ENCODE assay signal across 13 cellular contexts in the genomic region with DNA sequence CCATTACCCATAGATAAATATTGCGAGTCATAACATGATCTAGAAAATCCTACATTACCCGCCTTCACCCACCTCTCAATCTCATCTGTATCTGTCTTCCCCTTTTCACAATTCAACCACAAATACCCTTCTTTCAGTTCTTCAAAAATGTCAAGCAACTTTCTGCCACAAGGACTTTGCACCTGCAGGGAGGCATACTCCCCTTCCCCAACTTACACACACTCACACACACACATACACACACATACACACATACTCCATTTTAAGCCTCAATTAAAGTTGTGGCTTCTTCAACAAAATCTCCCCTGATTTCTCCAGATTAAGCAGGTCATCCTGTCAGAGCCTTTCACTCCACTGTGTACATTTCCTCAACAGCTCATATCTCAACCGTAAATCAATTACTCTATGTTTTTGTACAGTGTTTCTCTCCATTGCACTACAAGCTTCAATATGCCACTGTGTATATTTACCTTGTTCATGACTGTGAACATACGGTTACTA. TPM values are rescaled to one million over a fixed set of nuclear protein-coding genes. Genes with fewer than 3 reads are reported as not detected.
DNase-seq lines count a peak whose midpoint lies in the region; ATAC-seq and TF ChIP-seq lines count a peak whose summit lies in the region.
"Had no signal": no experiment of that assay in that cellular context is flagged by ENCODE, and none has a peak within 500 bp of the region (broad histone marks: within the 10 kb centered on the region; RNA-seq: fewer than 3 reads in every experiment).

No MANE protein-coding gene starts in this region.

- no peaks in the 10 kb centered on the region for H3K36me3 ChIP-seq in OCI-LY1 (ENCODE audit: insufficient read depth, low read length)
- no peaks in the 10 kb centered on the region for H3K36me3 ChIP-seq in tibial nerve
- H3K36me3 ChIP-seq: BLaER1 had no signal

- peak; percentile 44 for DNase-seq in DMS53 treated with DMSO at 0.1 percent for 48 hours (lab: John Stamatoyannopoulos, UW; ENCODE audit: unreplicated experiment)
- DNase-seq in tibial nerve (ENCODE audit: low spot score in 2 of 2), result no peak
- no peak for DNase-seq in stimulated activated CD4-positive, alpha-beta T cell treated with anti-CD3 and anti-CD28 coated beads, Interleukin-4, amount 100 ng/mL, for 1 hour
- DNase-seq in activated effector memory CD4-positive, alpha-beta T cell treated with Interleukin-2 at 50 U/mL for 16 hours, result no peak
- DNase-seq in activated T-cell treated with anti-CD3 and anti-CD28 coated beads, Interleukin-2, amount 50 U/mL, for 4 hours, result no peak
- DNase-seq: activated CD8-positive, alpha-beta T cell treated with anti-CD3 and anti-CD28 coated beads for 36 hours; HCEC 1CT; NCI-H345; right cardiac atrium had no signal

- H3K9me3 ChIP-seq in OCI-LY1 (ENCODE audit: low read length) (no peaks in the 10 kb centered on the region), tibial nerve (no peaks in the 10 kb centered on the region)
- H3K9me3 ChIP-seq: BLaER1 had no signal

- ATAC-seq in GM19438 (IDR thresholded peaks at IDR 0.05; ENCODE audit: low read depth, unreplicated experiment) (peak; percentile 76), HG03045 (IDR thresholded peaks at IDR 0.05; ENCODE audit: unreplicated experiment) (peak; percentile 76)
- no peak for ATAC-seq in activated T-cell treated with anti-CD3 and anti-CD28 coated beads, Interleukin-2, amount 50 U/mL, for 4 hours
- ATAC-seq: activated CD8-positive, alpha-beta T cell treated with anti-CD3 and anti-CD28 coated beads for 36 hours; right cardiac atrium had no signal

- H3K4me3 ChIP-seq in OCI-LY1 (ENCODE audit: low read depth, low read length, poor library complexity, severe bottlenecking), result no peak overlapping the region
- H3K4me3 ChIP-seq in tibial nerve, result no peak overlapping the region
- H3K4me3 ChIP-seq: BLaER1 had no signal

- peaks cover 1% of the 10 kb centered on the region for H3K4me1 Mint-ChIP-seq in activated T-cell treated with anti-CD3 and anti-CD28 coated beads, Interleukin-2, amount 50 U/mL, for 4 hours (ENCODE audit: low read depth)

- no peak overlapping the region for H3K4me3 Mint-ChIP-seq in activated T-cell treated with anti-CD3 and anti-CD28 coated beads, Interleukin-2, amount 50 U/mL, for 4 hours
- H3K4me3 Mint-ChIP-seq: activated CD8-positive, alpha-beta T cell treated with anti-CD3 and anti-CD28 coated beads for 36 hours had no signal

- TF ChIP-seq EP300 in tibial nerve (IDR thresholded peaks at IDR 0.05), result no peak

- WGBS in tibial nerve, 2 donors, result 66 to 83% methylated on average over 4 of the region's 4 CpGs

- H3K9me2 ChIP-seq in OCI-LY1 (ENCODE audit: low read depth, low read length), result no peaks in the 10 kb centered on the region

- no peak overlapping the region for H2AFZ ChIP-seq in OCI-LY1 (ENCODE audit: low read length)

- no peaks in the 10 kb centered on the region for H3K36me3 Mint-ChIP-seq in activated T-cell treated with anti-CD3 and anti-CD28 coated beads, Interleukin-2, amount 50 U/mL, for 4 hours (ENCODE audit: insufficient read depth)

- no peak overlapping the region for H3K9ac ChIP-seq in OCI-LY1 (ENCODE audit: low read length)
- H3K9ac ChIP-seq: BLaER1 had no signal

- TF ChIP-seq CTCF in OCI-LY1 (IDR thresholded peaks at IDR 0.05; ENCODE audit: low read length) (no peak), tibial nerve (IDR thresholded peaks at IDR 0.05) (no peak)

- no peaks in the 10 kb centered on the region for H3F3A ChIP-seq in OCI-LY1 (ENCODE audit: insufficient read depth, low read length)

- H4K20me1 ChIP-seq in OCI-LY1 (ENCODE audit: insufficient read depth, low read length), result no peaks in the 10 kb centered on the region
- H4K20me1 ChIP-seq: BLaER1 had no signal

- no peaks in the 10 kb centered on the region for H3K79me2 ChIP-seq in OCI-LY1 (ENCODE audit: insufficient read depth, low read length)

- H3K4me2 ChIP-seq in OCI-LY1 (ENCODE audit: low read length), result no peak overlapping the region
- H3K4me2 ChIP-seq: BLaER1 had no signal

- TF ChIP-seq POLR2A in tibial nerve (IDR thresholded peaks at IDR 0.05), result no peak

- H3K4me1 ChIP-seq in OCI-LY1 (ENCODE audit: insufficient read depth, low read length, severe bottlenecking) (peaks cover 26% of the 10 kb centered on the region), tibial nerve (no peaks in the 10 kb centered on the region)

- H3K27me3 Mint-ChIP-seq in activated T-cell treated with anti-CD3 and anti-CD28 coated beads, Interleukin-2, amount 50 U/mL, for 4 hours (ENCODE audit: low read depth), result no peaks in the 10 kb centered on the region
- H3K27me3 Mint-ChIP-seq: activated CD8-positive, alpha-beta T cell treated with anti-CD3 and anti-CD28 coated beads for 36 hours had no signal

- H3K27ac ChIP-seq in OCI-LY1 (ENCODE audit: low read depth, low read length, poor library complexity, severe bottlenecking) (peak overlapping the region; percentile 54), tibial nerve (no peak overlapping the region)
- H3K27ac ChIP-seq: BLaER1 had no signal

- H3K27me3 ChIP-seq in OCI-LY1 (ENCODE audit: insufficient read depth, low read length), result no peaks in the 10 kb centered on the region
- no peaks in the 10 kb centered on the region for H3K27me3 ChIP-seq in tibial nerve
- H3K27me3 ChIP-seq: BLaER1 had no signal

- H3K9me3 Mint-ChIP-seq in activated T-cell treated with anti-CD3 and anti-CD28 coated beads, Interleukin-2, amount 50 U/mL, for 4 hours, result no peaks in the 10 kb centered on the region

RNA-seq across cellular contexts. Expression of a gene that starts 33.1 kb away (rescaled TPM):
- total RNA-seq in tibial nerve, result 10 to 100 TPM; 83.5 to 99.6 (median 94.2) TPM
- 10 to 100 TPM in 1 of 3 donors, 1 to 10 TPM in 2; 3.9 to 16.2 (median 8.6) TPM for total RNA-seq in activated T-cell treated with anti-CD3 and anti-CD28 coated beads, Interleukin-2, amount 50 U/mL, for 4 hours

RNA-seq across cellular contexts. Expression of a gene that starts 34.2 kb away (rescaled TPM):
- total RNA-seq in tibial nerve, result 1 to 10 TPM in 1 of 4 donors, under 1 TPM in 1, not detected in 2; 0.90 to 2.7 TPM
- not detected for total RNA-seq in activated T-cell treated with anti-CD3 and anti-CD28 coated beads, Interleukin-2, amount 50 U/mL, for 4 hours
- total RNA-seq: activated CD8-positive, alpha-beta T cell treated with anti-CD3 and anti-CD28 coated beads for 36 hours had no signal

Comparison
In these comparisons a context has a peak if more than half of its experiments do, and no peak if none do; other contexts are left out.
1. ATAC-seq: peak in GM19438 (single experiment) and HG03045 (single experiment); none in activated T-cell treated with anti-CD3 and anti-CD28 coated beads, Interleukin-2, amount 50 U/mL, for 4 hours (0 of 2).
2. RNA of a gene that starts 33.1 kb away (total RNA-seq): 83.5 to 99.6 TPM in tibial nerve; 3.9 to 16.2 TPM in activated T-cell treated with anti-CD3 and anti-CD28 coated beads, Interleukin-2, amount 50 U/mL, for 4 hours; every median in the first group is over 4 times any median in the second.